ENCODE assay signal across 9 cellular contexts in the genomic region with DNA sequence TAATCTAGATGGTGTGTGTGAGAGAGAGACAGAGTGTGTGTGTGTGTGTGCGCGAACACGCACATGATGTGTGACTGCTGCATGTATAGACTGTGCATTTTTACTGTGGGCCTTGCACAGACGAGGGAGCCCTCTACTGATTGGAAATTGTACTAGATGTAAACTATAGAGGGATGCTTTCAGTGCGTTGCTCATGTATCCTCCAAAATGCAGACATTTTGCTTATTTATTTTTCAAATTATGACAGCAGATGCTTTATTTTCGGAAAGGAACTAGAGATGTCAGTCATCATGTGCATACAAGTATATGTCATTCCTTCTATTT.
DNase-seq lines count a peak whose midpoint lies in the region; ATAC-seq and TF ChIP-seq lines count a peak whose summit lies in the region.
"Had no signal": no experiment of that assay in that cellular context is flagged by ENCODE, and none has a peak within 500 bp of the region (broad histone marks: within the 10 kb centered on the region; RNA-seq: fewer than 3 reads in every experiment).

No MANE protein-coding gene starts in this region.

- H3K27ac Mint-ChIP-seq in activated naive CD4-positive, alpha-beta T cell treated with anti-CD3 and anti-CD28 coated beads, Interleukin-2, amount 50 U/mL, for 72 hours, result no peak overlapping the region
- H3K27ac Mint-ChIP-seq: activated naive CD8-positive, alpha-beta T cell had no signal

- ATAC-seq in activated naive CD4-positive, alpha-beta T cell treated with anti-CD3 and anti-CD28 coated beads, Interleukin-2, amount 50 U/mL, for 72 hours, result peak; percentile 46 to 55

- peak; percentile 26 for TF ChIP-seq CTCF in RWPE1 (conservative IDR thresholded peaks at IDR 0.05; ENCODE audit: low read depth)
- TF ChIP-seq CTCF in retinal pigment epithelial cell (conservative IDR thresholded peaks at IDR 0.05; ENCODE audit: low read depth, low read length), result peak; percentile 66

- no peaks in the 10 kb centered on the region for H3K9me3 Mint-ChIP-seq in activated naive CD4-positive, alpha-beta T cell treated with anti-CD3 and anti-CD28 coated beads, Interleukin-2, amount 50 U/mL, for 72 hours

- H3K27ac ChIP-seq in RWPE1, result no peak overlapping the region

- CTCF ChIA-PET in RWPE1 (lab: Yijun Ruan, JAX), result interaction anchor here (0.6 to 1.0 kb wide), 2 partner anchors 164 to 516 kb away, joined by 3 to 4 read pairs; no protein-coding TSS in a partner anchor

- H3K36me3 Mint-ChIP-seq in activated naive CD4-positive, alpha-beta T cell treated with anti-CD3 and anti-CD28 coated beads, Interleukin-2, amount 50 U/mL, for 72 hours, result no peaks in the 10 kb centered on the region
- H3K36me3 Mint-ChIP-seq: activated naive CD8-positive, alpha-beta T cell had no signal

- no peak overlapping the region for H3K4me3 ChIP-seq in retinal pigment epithelial cell (ENCODE audit: low read length)

- DNase-seq in activated naive CD4-positive, alpha-beta T cell treated with anti-CD3 and anti-CD28 coated beads, Interleukin-2, amount 50 U/mL, for 72 hours (ENCODE audit: low spot score in 2 of 2), result no peak
- no peak for DNase-seq in activated naive CD4-positive, alpha-beta T cell treated with anti-CD3 and anti-CD28 coated beads, Interleukin-2, amount 50 U/mL, for 16 hours
- DNase-seq in HPDE6-E6E7 (ENCODE audit: extremely low spot score) (peak; percentile 35), RWPE1 (ENCODE audit: low spot score) (peak; percentile 22), fibroblast of peridontal ligament (ENCODE audit: extremely low read depth) (peak; percentile 38), retinal pigment epithelial cell (ENCODE audit: low read depth) (peak; percentile 8), mesenteric fat pad (ENCODE audit: low spot score) (no peak)
- DNase-seq in activated CD4-positive, alpha-beta T cell treated with anti-CD3 and anti-CD28 coated beads for 1 hour, result no peak

- POLR2A ChIA-PET in RWPE1 (lab: Yijun Ruan, JAX; ENCODE audit: low non-redundant PET), result no interaction called here

Comparison
In these comparisons a context has a peak if more than half of its experiments do, and no peak if none do; other contexts are left out.
1. DNase-seq: peak in HPDE6-E6E7 (single experiment), RWPE1 (single experiment), fibroblast of peridontal ligament (single experiment) and retinal pigment epithelial cell (single experiment); none in activated naive CD4-positive, alpha-beta T cell treated with anti-CD3 and anti-CD28 coated beads, Interleukin-2, amount 50 U/mL, for 72 hours (0 of 2), activated naive CD4-positive, alpha-beta T cell treated with anti-CD3 and anti-CD28 coated beads, Interleukin-2, amount 50 U/mL, for 16 hours (single experiment), activated CD4-positive, alpha-beta T cell treated with anti-CD3 and anti-CD28 coated beads for 1 hour (single experiment) and mesenteric fat pad (single experiment).